8 cellular contexts compared by ENCODE assay signal in genomic region chr1:23691499-23692307, GRCh38. TPM values are rescaled to one million over a fixed set of nuclear protein-coding genes. Genes with fewer than 3 reads are reported as not detected.
DNase-seq lines count a peak whose midpoint lies in the region; ATAC-seq and TF ChIP-seq lines count a peak whose summit lies in the region.

Gene RPL11 (plus strand): TSS chr1:23691806. CDS start chr1:23691824, 18 bp downstream.

- H3K36me3 Mint-ChIP-seq in activated T-cell treated with anti-CD3 and anti-CD28 coated beads, Interleukin-2, amount 50 U/mL, for 4 hours (ENCODE audit: insufficient read depth): peaks cover 47% of the 10 kb centered on the region

- intact Hi-C loops in Panc1 (cut with micrococcal nuclease; ENCODE audit: unreplicated experiment): no loop called here

- H3K9me3 ChIP-seq in Panc1 (ENCODE audit: control insufficient read depth, insufficient read depth, low read depth, low read length) (no peaks in the 10 kb centered on the region), esophagus (ENCODE audit: control insufficient read depth in 2 of 2, insufficient read depth in 1 of 2, low read depth in 1 of 2, low read length in 1 of 2) (no peaks in the 10 kb centered on the region), muscle layer of colon (ENCODE audit: low read length) (no peaks in the 10 kb centered on the region)

- peak; percentile 87 for TF ChIP-seq CTCF in Panc1 (IDR thresholded peaks at IDR 0.05)

- in situ Hi-C loops in KBM-7 (cut with MboI; ENCODE audit: low pct_unique_long_range_greater_than_20kb, low sequenced_read_pairs): no loop called here
- in situ Hi-C loops in Panc1 (cut with HindIII; ENCODE audit: low pct_unique_long_range_greater_than_20kb, low sequenced_read_pairs): no loop called here

- no peaks in the 10 kb centered on the region for H3K9me3 Mint-ChIP-seq in activated T-cell treated with anti-CD3 and anti-CD28 coated beads, Interleukin-2, amount 50 U/mL, for 4 hours

- H3K36me3 ChIP-seq in Panc1 (ENCODE audit: control insufficient read depth, insufficient read depth, low read length) (peaks cover 42% of the 10 kb centered on the region), esophagus (ENCODE audit: control insufficient read depth in 2 of 2, insufficient read depth in 2 of 2, low read length in 1 of 2) (peaks cover 16 to 23% of the 10 kb centered on the region in 2 donors), muscle layer of colon (ENCODE audit: insufficient read depth, low read length) (peaks cover 42% of the 10 kb centered on the region)

- 0 to 1% methylated on average over 45 of the region's 45 CpGs for WGBS in esophagus, 2 donors

- H3K27me3 ChIP-seq in Panc1 (ENCODE audit: control insufficient read depth, insufficient read depth, low read length) (no peaks in the 10 kb centered on the region), esophagus (ENCODE audit: control insufficient read depth in 1 of 2, insufficient read depth in 2 of 2, low read length in 2 of 2) (no peaks in the 10 kb centered on the region), muscle layer of colon (ENCODE audit: control insufficient read depth in 1 of 2, insufficient read depth in 2 of 2, low read length in 2 of 2) (no peaks in the 10 kb centered on the region)

- H3K4me3 ChIP-seq in Panc1 (ENCODE audit: low read depth in 2 of 2, low read length in 2 of 2) (peak within 1 kb of the TSS; percentile 100), esophagus (ENCODE audit: low read depth in 1 of 2, low read length in 2 of 2) (peak within 1 kb of the TSS; percentile 80 to 100), muscle layer of colon (ENCODE audit: low read depth in 1 of 2, low read length in 2 of 2) (peak within 1 kb of the TSS; percentile 77 to 90)

- H3K9ac ChIP-seq in muscle layer of colon (ENCODE audit: low read length): peak within 1 kb of the TSS; percentile 81

- peak; percentile 96 for ATAC-seq in GM21619 (IDR thresholded peaks at IDR 0.05; ENCODE audit: unreplicated experiment)
- ATAC-seq in Panc1: peak; percentile 100
- peak; percentile 97 to 99 for ATAC-seq in activated T-cell treated with anti-CD3 and anti-CD28 coated beads, Interleukin-2, amount 50 U/mL, for 4 hours

- CTCF ChIA-PET in Panc1 (lab: Charles Lee): interaction anchor here (1.2 kb wide), 1 partner anchor 11 kb away, joined by 6 read pairs; no protein-coding TSS in a partner anchor

- H3K4me1 Mint-ChIP-seq in activated T-cell treated with anti-CD3 and anti-CD28 coated beads, Interleukin-2, amount 50 U/mL, for 4 hours (ENCODE audit: low read depth): peaks cover 43% of the 10 kb centered on the region

- H3K27ac ChIP-seq in Panc1 (ENCODE audit: low read length) (peak within 1 kb of the TSS; percentile 100), esophagus (ENCODE audit: low read depth in 2 of 2, low read length in 1 of 2) (peak within 1 kb of the TSS; percentile 71 to 91), muscle layer of colon (ENCODE audit: low read depth, low read length) (peak within 1 kb of the TSS; percentile 90)

- POLR2A ChIA-PET in Panc1 (lab: Charles Lee): interaction anchor here (0.6 to 1.0 kb wide), 3 partner anchors 9 to 52 kb away, joined by 3 to 10 read pairs (median 4); partner anchors contain the start of gene ELOA

- no TSS peak for BruUV-seq in Panc1 (replicated peaks; lab: Mats Ljungman, UMichigan)

- H3K4me3 Mint-ChIP-seq in activated T-cell treated with anti-CD3 and anti-CD28 coated beads, Interleukin-2, amount 50 U/mL, for 4 hours: peak within 1 kb of the TSS; percentile 97

- no peaks in the 10 kb centered on the region for H3K27me3 Mint-ChIP-seq in activated T-cell treated with anti-CD3 and anti-CD28 coated beads, Interleukin-2, amount 50 U/mL, for 4 hours (ENCODE audit: low read depth)

- DNase-seq in DMS153 treated with DMSO at 0.1 percent for 48 hours (lab: John Stamatoyannopoulos, UW; ENCODE audit: unreplicated experiment) (peak; percentile 93), KBM-7 (peak; percentile 96), Panc1 (ENCODE audit: low read depth, low spot score) (peak; percentile 94)
- peak; percentile 83 for DNase-seq in activated T-cell treated with anti-CD3 and anti-CD28 coated beads, Interleukin-2, amount 50 U/mL, for 4 hours
- DNase-seq in stimulated activated CD8-positive, alpha-beta memory T cell treated with anti-CD3 and anti-CD28 coated beads, Interleukin-7, amount 100 ng/mL, for 24 hours (ENCODE audit: low read depth): peak; percentile 67

- peaks cover 26% of the 10 kb centered on the region for H3K4me1 ChIP-seq in Panc1 (ENCODE audit: control insufficient read depth, insufficient read depth, low read length)
- peaks cover 2 to 12% of the 10 kb centered on the region in 2 donors for H3K4me1 ChIP-seq in esophagus (ENCODE audit: control insufficient read depth in 2 of 2, insufficient read depth in 2 of 2, low read length in 1 of 2)
- H3K4me1 ChIP-seq in muscle layer of colon (ENCODE audit: insufficient read depth, low read length): peaks cover 26% of the 10 kb centered on the region

RNA-seq across cellular contexts. Expression of gene RPL11, which starts in this region (rescaled TPM):
- 865 TPM for total RNA-seq in Panc1 (2021; ENCODE audit: unreplicated experiment)
- 1,505 TPM for polyA plus RNA-seq in Panc1 (2012; ENCODE audit: insufficient read length)
- total RNA-seq in activated T-cell treated with anti-CD3 and anti-CD28 coated beads, Interleukin-2, amount 50 U/mL, for 4 hours: 1,000 to 10,000 TPM; 1,397 to 1,476 (median 1,425) TPM
- polyA plus RNA-seq in esophagus: 1,000 to 10,000 TPM; 2,294 to 2,445 TPM

Comparison
In these comparisons a context has a peak if more than half of its experiments do, and no peak if none do; other contexts are left out.
1. Peak in every context shown above with its lines: DNase-seq, ATAC-seq, H3K4me3 ChIP-seq and H3K27ac ChIP-seq.